In genomic region chr20:21832442-21833152, GRCh38 we compare ENCODE assay signal across 15 cellular contexts.
DNase-seq lines count a peak whose midpoint lies in the region; ATAC-seq and TF ChIP-seq lines count a peak whose summit lies in the region.
"Had no signal": no experiment of that assay in that cellular context is flagged by ENCODE, and none has a peak within 500 bp of the region (broad histone marks: within the 10 kb centered on the region; RNA-seq: fewer than 3 reads in every experiment).

No MANE protein-coding gene starts in this region.

- H3K79me1 ChIP-seq in H9 (ENCODE audit: insufficient read depth, low read depth, low read length, poor library complexity, severe bottlenecking): no peaks in the 10 kb centered on the region

- H3K4me1 ChIP-seq in A673 (ENCODE audit: insufficient read depth, low read length, poor library complexity, severe bottlenecking): no peaks in the 10 kb centered on the region
- H3K4me1 ChIP-seq in H9 (ENCODE audit: insufficient read depth, low read length): no peaks in the 10 kb centered on the region
- peaks cover 9% of the 10 kb centered on the region for H3K4me1 ChIP-seq in parathyroid adenoma
- H3K4me1 ChIP-seq in upper lobe of right lung: no peaks in the 10 kb centered on the region

- H3K9me3 ChIP-seq in A673 (ENCODE audit: low read depth, low read length, poor library complexity, severe bottlenecking) (no peaks in the 10 kb centered on the region), H9 (ENCODE audit: control insufficient read depth, low read depth, low read length) (no peaks in the 10 kb centered on the region), parathyroid adenoma (ENCODE audit: control insufficient read depth, low read length) (no peaks in the 10 kb centered on the region), upper lobe of right lung (no peaks in the 10 kb centered on the region)

- H3K27me3 ChIP-seq in A673 (replicated peaks; ENCODE audit: insufficient read depth, low read depth, low read length, poor library complexity) (peaks cover 38% of the 10 kb centered on the region), H9 (ENCODE audit: insufficient read depth, low read length) (no peaks in the 10 kb centered on the region), parathyroid adenoma (ENCODE audit: control insufficient read depth, insufficient read depth, low read length) (no peaks in the 10 kb centered on the region), upper lobe of right lung (no peaks in the 10 kb centered on the region)

- POLR2A ChIA-PET in A673 (lab: Charles Lee; ENCODE audit: low non-redundant PET): no interaction called here

- H3K27me3 Mint-ChIP-seq in H9 (ENCODE audit: low read depth) (peaks cover 2% of the 10 kb centered on the region; the same call in 1 of the 2 replicates), CD14-positive monocyte (ENCODE audit: low read depth in 3 of 3) (no peaks in the 10 kb centered on the region)
- H3K27me3 Mint-ChIP-seq: B cell had no signal

- no peak overlapping the region for H3K27ac ChIP-seq in A673 (ENCODE audit: low read depth, low read length, poor library complexity, severe bottlenecking)
- no peak overlapping the region for H3K27ac ChIP-seq in H9 (ENCODE audit: insufficient read length, low read depth, low read length)
- H3K27ac ChIP-seq in parathyroid adenoma: peak overlapping the region; percentile 49
- H3K27ac ChIP-seq in upper lobe of right lung: no peak overlapping the region

- CTCF ChIA-PET in A673 (lab: Charles Lee): no interaction called here

- H3K36me3 ChIP-seq in A673 (ENCODE audit: insufficient read depth, low read length, poor library complexity, severe bottlenecking): no peaks in the 10 kb centered on the region
- H3K36me3 ChIP-seq in parathyroid adenoma (ENCODE audit: control insufficient read depth, insufficient read depth, low read length): no peaks in the 10 kb centered on the region
- H3K36me3 ChIP-seq in upper lobe of right lung: no peaks in the 10 kb centered on the region

- DNase-seq in A673 (ENCODE audit: low spot score) (peak; percentile 6), H9 (no peak), fibroblast of mammary gland (ENCODE audit: low read depth) (peak; percentile 27), upper lobe of right lung (no peak), CD14-positive monocyte (ENCODE audit: low spot score) (no peak)
- DNase-seq: CD8-positive, alpha-beta T cell; NCI-H1048; NCI-H146; NCI-H446; NCI-H774; SHP77 treated with DMSO at 0.1 percent for 48 hours had no signal

- no peak overlapping the region for H3K23ac ChIP-seq in H9 (ENCODE audit: insufficient read length, low read depth, low read length)

- H4K91ac ChIP-seq in H9 (ENCODE audit: insufficient read length, low read depth, low read length): no peak overlapping the region

- H3K4me1 Mint-ChIP-seq in H9: no peaks in the 10 kb centered on the region
- no peaks in the 10 kb centered on the region for H3K4me1 Mint-ChIP-seq in CD14-positive monocyte
- H3K4me1 Mint-ChIP-seq: B cell had no signal

- TF ChIP-seq CTCF in A673 (conservative IDR thresholded peaks at IDR 0.05; ENCODE audit: low read depth, low read length): no peak
- TF ChIP-seq CTCF in H9 (conservative IDR thresholded peaks at IDR 0.05): peak; percentile 16; the same call in 1 of the 3 replicates
- no peak for TF ChIP-seq CTCF in fibroblast of mammary gland (conservative IDR thresholded peaks at IDR 0.05; ENCODE audit: control insufficient read depth, insufficient read depth, low read depth, low read length)
- peak; percentile 67 for TF ChIP-seq CTCF in parathyroid adenoma (IDR thresholded peaks at IDR 0.05)
- TF ChIP-seq CTCF in upper lobe of right lung (IDR thresholded peaks at IDR 0.05): no peak
- no peak for TF ChIP-seq CTCF in CD14-positive monocyte (IDR thresholded peaks at IDR 0.05)

- ATAC-seq in upper lobe of right lung: no peak
- ATAC-seq in HG03095 (IDR thresholded peaks at IDR 0.05; ENCODE audit: unreplicated experiment): no peak
- ATAC-seq: CD8-positive, alpha-beta T cell; GM12878 had no signal

- H4K5ac ChIP-seq in H9 (ENCODE audit: insufficient read length, low read depth, low read length): no peak overlapping the region

- H3K9me3 Mint-ChIP-seq in H9 (no peaks in the 10 kb centered on the region), CD14-positive monocyte (peaks cover 0 to 2% (median 0%) of the 10 kb centered on the region in 7 donors)
- H3K9me3 Mint-ChIP-seq: CD8-positive, alpha-beta T cell had no signal

- no peaks in the 10 kb centered on the region for H3K36me3 Mint-ChIP-seq in H9 (ENCODE audit: insufficient read depth in 1 of 3, low read depth in 3 of 3)
- no peaks in the 10 kb centered on the region for H3K36me3 Mint-ChIP-seq in CD14-positive monocyte
- H3K36me3 Mint-ChIP-seq: CD8-positive, alpha-beta T cell had no signal

- intact Hi-C loops in A673 (cut with micrococcal nuclease; ENCODE audit: unreplicated experiment): no loop called here
- intact Hi-C loops in upper lobe of right lung (cut with DNase I): no loop called here
- intact Hi-C loops in CD14-positive monocyte (cut with micrococcal nuclease): no loop called here

- no peak overlapping the region for H2BK20ac ChIP-seq in H9 (ENCODE audit: low read depth, low read length, poor library complexity, severe bottlenecking)

- no CpG with 5 or more reads among the region's 8 CpGs for WGBS in H9 (ENCODE audit: extremely low coverage, insufficient read length, low lambda C conversion rate)

- H3K27ac Mint-ChIP-seq in H9 (peak overlapping the region in 1 of 3 experiments; percentile 68; a peak in 1 of 7 replicates), CD14-positive monocyte (no peak overlapping the region)
- H3K27ac Mint-ChIP-seq: B cell; CD8-positive, alpha-beta T cell had no signal

- no peak overlapping the region for H2BK5ac ChIP-seq in H9 (ENCODE audit: insufficient read length, low read length)

- no peak overlapping the region for H2AFZ ChIP-seq in H9 (ENCODE audit: low read length)
- peak overlapping the region; percentile 26 for H2AFZ ChIP-seq in parathyroid adenoma

- H3K9ac ChIP-seq in H9 (ENCODE audit: extremely low read depth, insufficient read length, low read length) (no peak overlapping the region), parathyroid adenoma (no peak overlapping the region)

- no peak overlapping the region for H2BK15ac ChIP-seq in H9 (ENCODE audit: low read depth, low read length)

- H3K4me3 ChIP-seq in A673 (ENCODE audit: low read depth, low read length, poor library complexity, severe bottlenecking): no peak overlapping the region
- no peak overlapping the region for H3K4me3 ChIP-seq in fibroblast of mammary gland (ENCODE audit: control insufficient read depth, low read depth, low read length)
- no peak overlapping the region for H3K4me3 ChIP-seq in parathyroid adenoma (ENCODE audit: low read depth, low read length)
- H3K4me3 ChIP-seq in upper lobe of right lung: no peak overlapping the region
- H3K4me3 ChIP-seq: GM12878 had no signal

- H3K18ac ChIP-seq in H9 (ENCODE audit: insufficient read length, low read depth, low read length): no peak overlapping the region

- BruUV-seq in A673 (replicated peaks; lab: Mats Ljungman, UMichigan): no TSS peak

- no peak overlapping the region for H3T11ph ChIP-seq in H9 (ENCODE audit: low read length)

- H3K4me2 ChIP-seq in H9 (ENCODE audit: insufficient read depth, insufficient read length, low read length) (no peak overlapping the region), parathyroid adenoma (ENCODE audit: low read length) (no peak overlapping the region)

- H3K4me3 Mint-ChIP-seq in H9 (no peak overlapping the region), CD14-positive monocyte (no peak overlapping the region)
- H3K4me3 Mint-ChIP-seq: B cell; CD8-positive, alpha-beta T cell had no signal

- no peak overlapping the region for H3K4ac ChIP-seq in H9 (ENCODE audit: low read depth, low read length)

- no peaks in the 10 kb centered on the region for H3K23me2 ChIP-seq in H9 (ENCODE audit: insufficient read length, low read depth, low read length, poor library complexity, severe bottlenecking)

- no peak overlapping the region for H3K14ac ChIP-seq in H9 (ENCODE audit: insufficient read depth, low read length)

- H3K56ac ChIP-seq in H9 (ENCODE audit: insufficient read length, low read depth, low read length): no peak overlapping the region

- H2AK5ac ChIP-seq in H9 (ENCODE audit: insufficient read length, low read length): no peak overlapping the region

- no peak overlapping the region for H2BK120ac ChIP-seq in H9 (ENCODE audit: low read depth, low read length, poor library complexity, severe bottlenecking)

- no peaks in the 10 kb centered on the region for H4K20me1 ChIP-seq in H9 (ENCODE audit: control insufficient read depth, insufficient read depth, insufficient read length)

- no peak overlapping the region for H4K8ac ChIP-seq in H9 (replicated peaks; ENCODE audit: insufficient read length, low read depth, low read length)

- H3K79me2 ChIP-seq in H9 (ENCODE audit: insufficient read depth, low read length) (no peaks in the 10 kb centered on the region), parathyroid adenoma (no peaks in the 10 kb centered on the region)

- H2BK12ac ChIP-seq in H9 (ENCODE audit: insufficient read length, low read depth, low read length): no peak overlapping the region

Comparison
In these comparisons a context has a peak if more than half of its experiments do, and no peak if none do; other contexts are left out.
1. DNase-seq: peak in A673 (single experiment) and fibroblast of mammary gland (single experiment); none in H9 (single experiment), upper lobe of right lung (single experiment) and CD14-positive monocyte (single experiment).
2. CTCF ChIP-seq: peak in H9 (single experiment) and parathyroid adenoma (single experiment); none in A673 (single experiment), fibroblast of mammary gland (single experiment), upper lobe of right lung (single experiment) and CD14-positive monocyte (single experiment).